8 cellular contexts compared by ENCODE assay signal in the genomic region with DNA sequence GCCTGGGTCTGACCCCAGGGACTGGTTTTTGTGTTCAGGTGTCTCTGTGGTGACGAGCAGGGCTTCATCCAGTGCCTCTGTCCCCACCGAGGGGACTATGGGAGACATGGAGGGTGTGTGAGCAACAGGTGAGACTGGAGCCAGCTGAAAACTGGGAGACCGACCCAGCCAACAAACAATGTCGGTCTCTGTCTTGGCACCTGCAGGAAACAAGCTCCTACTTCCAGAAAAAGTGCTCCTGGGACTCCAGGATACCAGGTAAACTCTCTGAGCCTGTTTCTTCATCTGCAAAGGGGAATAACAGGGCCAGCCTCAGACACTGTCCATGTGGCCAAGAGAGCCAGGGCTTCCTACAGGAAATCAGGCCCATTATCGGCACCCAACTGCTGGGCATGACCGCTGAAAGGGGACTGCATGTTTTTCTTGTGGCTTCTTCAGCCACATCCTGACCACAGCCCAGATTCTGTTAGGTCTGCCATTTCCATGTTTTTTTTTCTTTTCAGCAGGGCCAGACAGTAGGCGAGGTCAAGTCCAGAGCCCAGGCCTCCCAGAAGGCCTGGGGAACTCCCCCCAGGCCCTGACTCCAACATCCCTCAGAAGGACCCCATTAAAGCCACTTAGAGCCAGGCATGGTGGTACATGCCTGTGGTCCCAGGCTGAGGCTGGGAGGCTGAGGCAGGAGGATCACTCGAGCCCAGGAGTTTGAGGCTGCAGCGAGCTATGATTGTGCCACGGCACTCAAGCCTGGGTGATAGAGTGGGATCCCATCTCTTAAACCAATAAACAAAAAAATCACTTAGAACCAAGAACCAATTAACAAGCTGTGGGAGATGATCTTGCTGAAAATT. TPM values are rescaled to one million over a fixed set of nuclear protein-coding genes. Genes with fewer than 3 reads are reported as not detected.
A peak's percentile ranks its signal among the peaks of the same experiment; 100 is the strongest.
DNase-seq lines count a peak whose midpoint lies in the region; ATAC-seq and TF ChIP-seq lines count a peak whose summit lies in the region.

No MANE protein-coding gene starts in this region.

- H3K27ac Mint-ChIP-seq in activated CD8-positive, alpha-beta T cell treated with anti-CD3 and anti-CD28 coated beads for 36 hours = peak overlapping the region; percentile 97

- CTCF ChIA-PET in activated CD8-positive, alpha-beta T cell treated with anti-CD3 and anti-CD28 coated beads for 36 hours (lab: Charles Lee) = interaction anchor here (0.6 to 1.8 kb wide), 11 partner anchors 13 to 139 kb away, joined by 3 to 8 read pairs (median 4); a partner anchor contains a TSS

- 66% methylated on average over 9 of the region's 10 CpGs for WGBS in suprapubic skin

- H3K27ac ChIP-seq in suprapubic skin = peak overlapping the region; percentile 67

- H3K27me3 Mint-ChIP-seq in activated CD8-positive, alpha-beta T cell treated with anti-CD3 and anti-CD28 coated beads for 36 hours = no peaks in the 10 kb centered on the region

- H3K27me3 ChIP-seq in suprapubic skin (no peaks in the 10 kb centered on the region), BE2C (no peaks in the 10 kb centered on the region)

- ATAC-seq in GM18907 (IDR thresholded peaks at IDR 0.05; ENCODE audit: unreplicated experiment) = peak; percentile 28
- ATAC-seq in HG03432 (IDR thresholded peaks at IDR 0.05; ENCODE audit: unreplicated experiment) = peak; percentile 9
- ATAC-seq in activated CD8-positive, alpha-beta T cell treated with anti-CD3 and anti-CD28 coated beads for 36 hours = peak; percentile 0

- intact Hi-C loops in activated CD8-positive, alpha-beta T cell treated with anti-CD3 and anti-CD28 coated beads for 36 hours (cut with micrococcal nuclease) = loop anchor here (10.0 kb wide), 1 partner anchor 49 kb away; no protein-coding TSS in a partner anchor

- TF ChIP-seq CTCF in activated CD8-positive, alpha-beta T cell treated with anti-CD3 and anti-CD28 coated beads for 36 hours (IDR thresholded peaks at IDR 0.05) = no peak
- no peak for TF ChIP-seq CTCF in suprapubic skin (IDR thresholded peaks at IDR 0.05)
- no peak for TF ChIP-seq CTCF in BE2C (IDR thresholded peaks at IDR 0.05; ENCODE audit: low read depth, low read length)

- H3K9me3 ChIP-seq in suprapubic skin = no peaks in the 10 kb centered on the region
- H3K9me3 ChIP-seq in BE2C = no peaks in the 10 kb centered on the region

- H3K4me3 Mint-ChIP-seq in activated CD8-positive, alpha-beta T cell treated with anti-CD3 and anti-CD28 coated beads for 36 hours = peak overlapping the region; percentile 95

- H3K4me1 Mint-ChIP-seq in activated CD8-positive, alpha-beta T cell treated with anti-CD3 and anti-CD28 coated beads for 36 hours (ENCODE audit: low read depth) = peaks cover 29% of the 10 kb centered on the region

- H3K36me3 ChIP-seq in suprapubic skin = no peaks in the 10 kb centered on the region
- no peaks in the 10 kb centered on the region for H3K36me3 ChIP-seq in BE2C

- no peaks in the 10 kb centered on the region for H3K9me3 Mint-ChIP-seq in activated CD8-positive, alpha-beta T cell treated with anti-CD3 and anti-CD28 coated beads for 36 hours

- no peak for TF ChIP-seq EP300 in suprapubic skin (IDR thresholded peaks at IDR 0.05)

- H3K4me1 ChIP-seq in suprapubic skin (peaks cover 19% of the 10 kb centered on the region), BE2C (peaks cover 22% of the 10 kb centered on the region)

- DNase-seq in activated CD8-positive, alpha-beta T cell treated with anti-CD3 and anti-CD28 coated beads for 36 hours = peak; percentile 61
- DNase-seq in kidney tubule cell (ENCODE audit: low spot score) (peak; percentile 61), suprapubic skin (ENCODE audit: low spot score in 2 of 2) (no peak), BE2C (no peak), NCI-H2029 (lab: John Stamatoyannopoulos, UW) (no peak), NCI-H1417 (lab: John Stamatoyannopoulos, UW) (no peak)

- H3K4me3 ChIP-seq in suprapubic skin (peak overlapping the region; percentile 42), BE2C (ENCODE audit: low read depth, low read length) (no peak overlapping the region)

- TF ChIP-seq POLR2A in suprapubic skin (IDR thresholded peaks at IDR 0.05) = no peak

- peaks cover 36% of the 10 kb centered on the region for H3K36me3 Mint-ChIP-seq in activated CD8-positive, alpha-beta T cell treated with anti-CD3 and anti-CD28 coated beads for 36 hours (ENCODE audit: low read depth)

- POLR2A ChIA-PET in activated CD8-positive, alpha-beta T cell treated with anti-CD3 and anti-CD28 coated beads for 36 hours (lab: Charles Lee) = interaction anchor here (0.8 to 2.5 kb wide), 21 partner anchors 10 to 526 kb away, joined by 3 to 22 read pairs (median 4); a partner anchor contains a TSS

RNA-seq across cellular contexts. Expression of a gene that starts 0.8 kb away (rescaled TPM):
- 10 to 100 TPM; 89.7 to 98.4 TPM for total RNA-seq in activated CD8-positive, alpha-beta T cell treated with anti-CD3 and anti-CD28 coated beads for 36 hours
- 10 to 100 TPM in 2 of 4 donors, 1 to 10 TPM in 2; 6.6 to 19.7 (median 10.5) TPM for total RNA-seq in suprapubic skin
- 5.5 TPM for polyA plus RNA-seq in BE2C (2012; ENCODE audit: insufficient read depth, insufficient read length, low read depth)

RNA-seq across cellular contexts. Expression of a gene that starts 12.3 kb away (rescaled TPM):
- total RNA-seq in activated CD8-positive, alpha-beta T cell treated with anti-CD3 and anti-CD28 coated beads for 36 hours = 1 to 10 TPM in 1 of 2 experiments, under 1 TPM in 1; 0.78 to 1.3 TPM
- total RNA-seq in suprapubic skin = not detected
- polyA plus RNA-seq in BE2C (2012; ENCODE audit: insufficient read depth, insufficient read length, low read depth) = not detected

RNA-seq across cellular contexts. Expression of a gene that starts 13.6 kb away (rescaled TPM):
- total RNA-seq in activated CD8-positive, alpha-beta T cell treated with anti-CD3 and anti-CD28 coated beads for 36 hours = 10 to 100 TPM; 28.1 to 31.8 TPM
- total RNA-seq in suprapubic skin = 10 to 100 TPM; 44.2 to 71.3 (median 60.5) TPM
- polyA plus RNA-seq in BE2C (2012; ENCODE audit: insufficient read depth, insufficient read length, low read depth) = 208 TPM

RNA-seq across cellular contexts. Expression of a gene that starts 29.1 kb away (rescaled TPM):
- total RNA-seq in activated CD8-positive, alpha-beta T cell treated with anti-CD3 and anti-CD28 coated beads for 36 hours = not detected
- total RNA-seq in suprapubic skin = 10 to 100 TPM; 25.5 to 83.1 (median 26.6) TPM
- polyA plus RNA-seq in BE2C (2012; ENCODE audit: insufficient read depth, insufficient read length, low read depth) = not detected

RNA-seq across cellular contexts. Expression of a gene that starts 42.2 kb away (rescaled TPM):
- not detected for total RNA-seq in activated CD8-positive, alpha-beta T cell treated with anti-CD3 and anti-CD28 coated beads for 36 hours
- total RNA-seq in suprapubic skin = 1 to 10 TPM in 1 of 4 donors, under 1 TPM in 2, not detected in 1; 0.39 to 1.2 (median 0.68) TPM
- polyA plus RNA-seq in BE2C (2012; ENCODE audit: insufficient read depth, insufficient read length, low read depth) = not detected

Comparison
In these comparisons a context has a peak if more than half of its experiments do, and no peak if none do; other contexts are left out.
1. DNase-seq: peak in activated CD8-positive, alpha-beta T cell treated with anti-CD3 and anti-CD28 coated beads for 36 hours (single experiment) and kidney tubule cell (single experiment); none in suprapubic skin (0 of 2), BE2C (single experiment), NCI-H2029 (single experiment) and NCI-H1417 (0 of 3).
2. RNA of a gene that starts 0.8 kb away (total RNA-seq): 89.7 to 98.4 TPM in activated CD8-positive, alpha-beta T cell treated with anti-CD3 and anti-CD28 coated beads for 36 hours; 6.6 to 19.7 TPM in suprapubic skin; every median in the first group is over 4 times any median in the second.
3. Peak in every context shown above with its lines, with median percentiles within 50 percentile points of each other: ATAC-seq.